1 cellular context compared by ENCODE assay signal in the genomic region with DNA sequence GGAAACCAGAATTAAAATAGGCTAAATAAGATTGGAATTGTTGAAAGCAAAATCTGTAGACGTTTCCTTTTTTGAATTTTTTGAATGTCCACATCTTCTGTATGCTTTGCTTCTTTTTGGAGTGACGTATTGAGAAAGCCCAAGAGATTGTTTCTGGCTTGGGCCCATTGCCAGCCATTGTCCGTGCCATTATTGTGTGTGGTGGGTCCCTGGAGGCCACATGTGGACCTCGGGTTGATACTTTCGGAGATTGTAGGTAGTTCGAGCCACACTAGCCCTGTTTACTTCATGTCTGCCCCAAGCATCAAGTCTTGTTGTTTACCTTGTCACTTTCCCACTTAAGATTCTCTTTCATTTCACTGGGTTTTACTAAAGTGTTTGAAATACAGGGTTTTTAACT.
TF ChIP-seq lines count a peak whose summit lies in the region.

No MANE protein-coding gene starts in this region.

TF ChIP-seq in SK-N-SH treated with all-trans-retinoic acid at 6 μM for 48 hours, 23 proteins besides CTCF, POLR2A, EP300 and RAD21 (continued from another document):
- TF ChIP-seq, protein P1, sequence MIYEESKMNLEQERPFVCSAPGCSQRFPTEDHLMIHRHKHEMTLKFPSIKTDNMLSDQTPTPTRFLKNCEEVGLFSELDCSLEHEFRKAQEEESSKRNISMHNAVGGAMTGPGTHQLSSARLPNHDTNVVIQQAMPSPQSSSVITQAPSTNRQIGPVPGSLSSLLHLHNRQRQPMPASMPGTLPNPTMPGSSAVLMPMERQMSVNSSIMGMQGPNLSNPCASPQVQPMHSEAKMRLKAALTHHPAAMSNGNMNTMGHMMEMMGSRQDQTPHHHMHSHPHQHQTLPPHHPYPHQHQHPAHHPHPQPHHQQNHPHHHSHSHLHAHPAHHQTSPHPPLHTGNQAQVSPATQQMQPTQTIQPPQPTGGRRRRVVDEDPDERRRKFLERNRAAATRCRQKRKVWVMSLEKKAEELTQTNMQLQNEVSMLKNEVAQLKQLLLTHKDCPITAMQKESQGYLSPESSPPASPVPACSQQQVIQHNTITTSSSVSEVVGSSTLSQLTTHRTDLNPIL (CRISPR knock-in tag; IDR thresholded peaks at IDR 0.05; ENCODE audit: low read depth), result no peak
